In genomic region chr7:25469669-25470068, GRCh38 we compare ENCODE assay signal across 10 cellular contexts.
"Had no signal": no experiment of that assay in that cellular context is flagged by ENCODE, and none has a peak within 500 bp of the region (broad histone marks: within the 10 kb centered on the region; RNA-seq: fewer than 3 reads in every experiment).

No MANE protein-coding gene starts in this region.

- H3K36me3 ChIP-seq: HAP-1 had no signal

- H3K4me1 ChIP-seq: HAP-1 had no signal

- H3K9ac ChIP-seq: GM23248, KMS-11 had no signal

- H3K9me3 ChIP-seq: HAP-1 had no signal

- H3K4me3 ChIP-seq: GM23248, HAP-1 had no signal

- H3K4me2 ChIP-seq: KMS-11 had no signal

- FAIRE-seq: HTR-8/SVneo had no signal

- H3K27ac ChIP-seq: GM23248, KMS-11 had no signal

- H3K27ac Mint-ChIP-seq: HFFc6 had no signal

- DNase-seq: GM23248, GOT3, H7, HFFc6, IMR-90, KBM-7 had no signal

- ATAC-seq: HCT116 had no signal

- H3K4me3 Mint-ChIP-seq: HFFc6 had no signal

- H2AFZ ChIP-seq: GM23248 had no signal
